Comparison of ENCODE assay signal across 11 cellular contexts in the genomic region with DNA sequence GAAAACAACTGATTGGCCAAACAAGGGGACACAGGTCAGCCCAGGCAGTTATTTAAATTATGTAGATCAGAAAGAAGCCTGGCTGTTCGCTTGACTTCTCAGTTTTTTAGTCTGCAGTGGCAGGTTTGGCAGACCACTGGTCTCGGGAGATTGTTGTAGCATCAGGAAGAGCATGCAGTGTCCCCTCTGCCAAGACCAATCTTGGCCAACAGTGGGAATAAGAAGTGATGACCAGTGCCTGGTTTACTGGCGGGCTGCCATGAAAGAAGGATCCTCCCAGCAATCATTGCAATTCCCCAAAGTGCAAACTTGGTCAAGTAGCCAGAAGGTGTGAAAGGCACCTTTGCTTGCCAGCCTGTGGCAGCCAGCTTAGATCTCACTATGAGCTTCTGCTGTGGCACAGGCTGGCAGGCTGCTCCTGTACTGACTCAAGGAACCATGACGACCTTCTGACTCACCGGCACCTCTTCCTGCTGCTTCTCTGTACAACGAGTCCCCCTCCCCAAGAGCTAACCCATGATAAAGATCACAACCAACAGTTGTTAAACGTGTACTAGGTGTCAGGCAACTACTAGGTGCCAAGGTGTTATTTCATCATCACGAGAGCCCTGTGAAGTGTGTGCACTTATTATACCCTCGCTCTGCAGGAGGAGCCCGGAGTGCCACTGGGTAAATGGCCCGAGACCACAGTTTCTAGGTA.
DNase-seq lines count a peak whose midpoint lies in the region; ATAC-seq, FAIRE-seq and TF ChIP-seq lines count a peak whose summit lies in the region.
"Had no signal": no experiment of that assay in that cellular context is flagged by ENCODE, and none has a peak within 500 bp of the region (broad histone marks: within the 10 kb centered on the region; RNA-seq: fewer than 3 reads in every experiment).

No MANE protein-coding gene starts in this region.

- H2AFZ ChIP-seq in HepG2 (ENCODE audit: low read length): no peak overlapping the region
- H2AFZ ChIP-seq in keratinocyte (ENCODE audit: control insufficient read depth, low read length): no peak overlapping the region

- no peak for ATAC-seq in HepG2
- ATAC-seq in right lobe of liver: no peak
- peak; percentile 4 to 56 for ATAC-seq in upper lobe of left lung (ENCODE audit: low FRiP score in 2 of 2)
- no peak for ATAC-seq in gastroesophageal sphincter
- ATAC-seq: K562, WTC11 had no signal

- DNase-seq in HepG2 (ENCODE audit: low spot score) (no peak), right lobe of liver (no peak), activated T-cell treated with anti-CD3 and anti-CD28 coated beads for 24 hours (ENCODE audit: low read depth) (peak; percentile 67), keratinocyte (ENCODE audit: low read depth, low spot score) (peak; percentile 91), upper lobe of left lung (peak in 1 of 2 donors; percentile 79), kidney (no peak), coronary artery (ENCODE audit: low spot score) (no peak)
- DNase-seq: Caco-2 had no signal

- H3K9me1 ChIP-seq in keratinocyte (ENCODE audit: control insufficient read depth, extremely low read depth, insufficient read depth, low read length): no peaks in the 10 kb centered on the region

- H3K9ac ChIP-seq in HepG2 (ENCODE audit: insufficient read depth, low read depth, low read length): no peak overlapping the region
- H3K9ac ChIP-seq in keratinocyte (ENCODE audit: control insufficient read depth, extremely low read depth, insufficient read depth, low read length): no peak overlapping the region
- H3K9ac ChIP-seq in kidney (ENCODE audit: low read length in 2 of 2): no peak overlapping the region

- BruUV-seq in HepG2 (replicated peaks; lab: Mats Ljungman, UMichigan): no TSS peak

- no peak for TF ChIP-seq RAD21 in HepG2 (CRISPR knock-in tag; IDR thresholded peaks at IDR 0.05)

- H3K27me3 ChIP-seq in HepG2 (ENCODE audit: control insufficient read depth in 1 of 2, insufficient read depth in 2 of 2, low read length in 2 of 2) (peaks cover 1 to 17% of the 10 kb centered on the region in 2 experiments; a peak in 4 of 5 replicates), right lobe of liver (no peaks in the 10 kb centered on the region), keratinocyte (ENCODE audit: control insufficient read depth, extremely low read depth, insufficient read depth, low read length) (no peaks in the 10 kb centered on the region), upper lobe of left lung (no peaks in the 10 kb centered on the region), gastroesophageal sphincter (peaks cover 50% of the 10 kb centered on the region)

- POLR2A ChIA-PET in HepG2 (lab: Yijun Ruan, JAX): no interaction called here

- peaks cover 20% of the 10 kb centered on the region for H3K4me1 ChIP-seq in HepG2 (ENCODE audit: insufficient read depth, low read length)
- peaks cover 0 to 7% (median 0%) of the 10 kb centered on the region in 4 donors for H3K4me1 ChIP-seq in right lobe of liver
- H3K4me1 ChIP-seq in keratinocyte (ENCODE audit: control insufficient read depth, extremely low read depth, insufficient read depth, low read length): peaks cover 16% of the 10 kb centered on the region
- peaks cover 0 to 11% (median under 1%) of the 10 kb centered on the region in 4 donors for H3K4me1 ChIP-seq in upper lobe of left lung
- no peaks in the 10 kb centered on the region for H3K4me1 ChIP-seq in kidney (ENCODE audit: control insufficient read depth in 1 of 2, insufficient read depth in 1 of 2, low read depth in 1 of 2, low read length in 2 of 2)
- H3K4me1 ChIP-seq in gastroesophageal sphincter: peaks cover 0 to 7% (median 0%) of the 10 kb centered on the region in 3 donors
- H3K4me1 ChIP-seq: Caco-2 had no signal

- no peak overlapping the region for H3K27ac ChIP-seq in HepG2 (ENCODE audit: extremely low read length, insufficient read depth, low read length)
- H3K27ac ChIP-seq in right lobe of liver: no peak overlapping the region
- H3K27ac ChIP-seq in keratinocyte (ENCODE audit: control insufficient read depth, insufficient read depth, low read length): peak overlapping the region; percentile 74
- no peak overlapping the region for H3K27ac ChIP-seq in upper lobe of left lung
- H3K27ac ChIP-seq in kidney (ENCODE audit: low read depth in 2 of 2, low read length in 2 of 2): no peak overlapping the region
- no peak overlapping the region for H3K27ac ChIP-seq in gastroesophageal sphincter
- no peak overlapping the region for H3K27ac ChIP-seq in coronary artery

- FAIRE-seq in HepG2 (lab: Jason Lieb, UNC) (no peak), keratinocyte (lab: Jason Lieb, UNC) (peak; percentile 86), kidney (lab: Jason Lieb, UNC) (no peak)
- FAIRE-seq: K562 had no signal

- H3K36me3 ChIP-seq in HepG2 (replicated peaks in 1 of 2; ENCODE audit: control insufficient read depth in 1 of 2, insufficient read depth in 2 of 2, low read length in 2 of 2) (no peaks in the 10 kb centered on the region), right lobe of liver (no peaks in the 10 kb centered on the region), keratinocyte (ENCODE audit: control insufficient read depth in 2 of 2, extremely low read depth in 1 of 2, insufficient read depth in 2 of 2, low read length in 2 of 2) (no peaks in the 10 kb centered on the region), upper lobe of left lung (no peaks in the 10 kb centered on the region), kidney (ENCODE audit: control insufficient read depth in 1 of 2, insufficient read depth in 2 of 2, low read length in 2 of 2) (no peaks in the 10 kb centered on the region), gastroesophageal sphincter (no peaks in the 10 kb centered on the region)

- H4K20me1 ChIP-seq in HepG2 (ENCODE audit: insufficient read depth, low read length) (no peaks in the 10 kb centered on the region), keratinocyte (ENCODE audit: control insufficient read depth, extremely low read depth, insufficient read depth, low read length) (no peaks in the 10 kb centered on the region)

- CTCF ChIA-PET in HepG2 (lab: Yijun Ruan, JAX; ENCODE audit: low intra/inter-chr PET ratio, low total read pairs): no interaction called here

- TF ChIP-seq EP300 in HepG2 (IDR thresholded peaks at IDR 0.05; ENCODE audit: low read depth in 2 of 2, low read length in 2 of 2) (no peak), HepG2 (CRISPR knock-in tag; IDR thresholded peaks at IDR 0.05; ENCODE audit: borderline replicate concordance) (no peak), upper lobe of left lung (IDR thresholded peaks at IDR 0.05) (peak in 1 of 4 donors; percentile 46), gastroesophageal sphincter (IDR thresholded peaks at IDR 0.05) (no peak)

- no peak for TF ChIP-seq CTCF in HepG2 (CRISPR knock-in tag; IDR thresholded peaks at IDR 0.05)
- no peak for TF ChIP-seq CTCF in right lobe of liver (IDR thresholded peaks at IDR 0.05)
- TF ChIP-seq CTCF in keratinocyte (optimal IDR thresholded peaks at IDR 0.05 in 1 of 3, IDR thresholded peaks at IDR 0.05 in 1 of 3, conservative IDR thresholded peaks at IDR 0.05 in 1 of 3; ENCODE audit: extremely low read depth in 1 of 3, insufficient read depth in 2 of 3, low read length in 3 of 3): no peak
- no peak for TF ChIP-seq CTCF in upper lobe of left lung (IDR thresholded peaks at IDR 0.05)
- TF ChIP-seq CTCF in kidney (IDR thresholded peaks at IDR 0.05; ENCODE audit: borderline replicate concordance, extremely low read depth, insufficient read depth): no peak
- TF ChIP-seq CTCF in gastroesophageal sphincter (IDR thresholded peaks at IDR 0.05): no peak
- TF ChIP-seq CTCF in coronary artery (IDR thresholded peaks at IDR 0.05): no peak

- H3K4me2 ChIP-seq in HepG2 (ENCODE audit: low read depth, low read length) (no peak overlapping the region), keratinocyte (ENCODE audit: control insufficient read depth, extremely low read depth, insufficient read depth, low read depth, low read length) (peak overlapping the region; percentile 46)

- dilution Hi-C loops in keratinocyte (cut with MboI; ENCODE audit: extremely low pct_ligation_motif_present, low sequenced_read_pairs): no loop called here

- H3K9me3 ChIP-seq in HepG2 (ENCODE audit: low read length): peaks cover 10% of the 10 kb centered on the region; the same call in 1 of the 2 replicates
- no peaks in the 10 kb centered on the region for H3K9me3 ChIP-seq in right lobe of liver
- H3K9me3 ChIP-seq in keratinocyte (ENCODE audit: control insufficient read depth, low read depth, low read length): no peaks in the 10 kb centered on the region
- H3K9me3 ChIP-seq in upper lobe of left lung: peaks cover 0 to 3% (median 0%) of the 10 kb centered on the region in 4 donors
- H3K9me3 ChIP-seq in kidney (ENCODE audit: control insufficient read depth in 1 of 2, low read length in 2 of 2): peaks cover 0 to 11% of the 10 kb centered on the region in 2 donors
- H3K9me3 ChIP-seq in gastroesophageal sphincter: peaks cover 0 to 9% (median 0%) of the 10 kb centered on the region in 3 donors

- intact Hi-C loops in HepG2 (cut with micrococcal nuclease; ENCODE audit: unreplicated experiment): no loop called here
- intact Hi-C loops in right lobe of liver (cut with DNase I): no loop called here
- intact Hi-C loops in kidney (cut with DNase I): no loop called here

- H3K79me2 ChIP-seq in HepG2 (ENCODE audit: insufficient read depth, low read length) (no peaks in the 10 kb centered on the region), keratinocyte (ENCODE audit: control insufficient read depth, insufficient read depth, low read length) (no peaks in the 10 kb centered on the region)

- in situ Hi-C loops in HepG2 (cut with HindIII; ENCODE audit: extremely low pct_ligation_motif_present, low pct_unique_long_range_greater_than_20kb): no loop called here

- H3K4me3 ChIP-seq in HepG2 (replicated peaks in 1 of 3; ENCODE audit: insufficient read depth in 1 of 3, low read depth in 2 of 3, low read length in 3 of 3) (no peak overlapping the region), right lobe of liver (no peak overlapping the region), keratinocyte (ENCODE audit: control insufficient read depth in 2 of 3, extremely low read depth in 1 of 3, insufficient read depth in 2 of 3, low read depth in 1 of 3, low read length in 3 of 3) (no peak overlapping the region), upper lobe of left lung (no peak overlapping the region), kidney (ENCODE audit: low read length in 2 of 2) (no peak overlapping the region), gastroesophageal sphincter (no peak overlapping the region), coronary artery (no peak overlapping the region)
- H3K4me3 ChIP-seq: K562 had no signal

- WGBS in HepG2 (ENCODE audit: low lambda C conversion rate): 69% methylated on average over 11 of the region's 11 CpGs
- 50% methylated on average over 6 of the region's 11 CpGs for WGBS in right lobe of liver (ENCODE audit: insufficient coverage, low coverage, low lambda C conversion rate, missing lambda C conversion rate)
- 48 to 53% methylated on average over 7 to 11 of the region's 11 CpGs for WGBS in upper lobe of left lung, 2 donors
- WGBS in gastroesophageal sphincter (ENCODE audit: low coverage in 1 of 2), 2 donors: 54 to 85% methylated on average over 2 to 5 of the region's 11 CpGs

- TF ChIP-seq POLR2A in HepG2 (IDR thresholded peaks at IDR 0.05; ENCODE audit: insufficient read depth in 1 of 2, low read depth in 2 of 2, low read length in 2 of 2) (no peak), right lobe of liver (IDR thresholded peaks at IDR 0.05) (no peak), upper lobe of left lung (IDR thresholded peaks at IDR 0.05) (no peak), gastroesophageal sphincter (IDR thresholded peaks at IDR 0.05) (no peak)

Comparison
In these comparisons a context has a peak if more than half of its experiments do, and no peak if none do; other contexts are left out.
1. ATAC-seq: peak in upper lobe of left lung (2 of 2); none in HepG2 (single experiment), right lobe of liver (0 of 4) and gastroesophageal sphincter (single experiment).
2. DNase-seq: peak in activated T-cell treated with anti-CD3 and anti-CD28 coated beads for 24 hours (single experiment) and keratinocyte (single experiment); none in HepG2 (single experiment), right lobe of liver (0 of 3), kidney (single experiment) and coronary artery (single experiment).